Comparison of ENCODE assay signal across 1 cellular context in genomic region chr16:46562979-46563378, GRCh38.
A peak's percentile ranks its signal among the peaks of the same experiment; 100 is the strongest.
TF ChIP-seq lines count a peak whose summit lies in the region.

No MANE protein-coding gene starts in this region.

TF ChIP-seq in K562, 482 proteins besides CTCF, POLR2A, EP300 and RAD21 (continued from another document):
- TF ChIP-seq, protein P1, sequence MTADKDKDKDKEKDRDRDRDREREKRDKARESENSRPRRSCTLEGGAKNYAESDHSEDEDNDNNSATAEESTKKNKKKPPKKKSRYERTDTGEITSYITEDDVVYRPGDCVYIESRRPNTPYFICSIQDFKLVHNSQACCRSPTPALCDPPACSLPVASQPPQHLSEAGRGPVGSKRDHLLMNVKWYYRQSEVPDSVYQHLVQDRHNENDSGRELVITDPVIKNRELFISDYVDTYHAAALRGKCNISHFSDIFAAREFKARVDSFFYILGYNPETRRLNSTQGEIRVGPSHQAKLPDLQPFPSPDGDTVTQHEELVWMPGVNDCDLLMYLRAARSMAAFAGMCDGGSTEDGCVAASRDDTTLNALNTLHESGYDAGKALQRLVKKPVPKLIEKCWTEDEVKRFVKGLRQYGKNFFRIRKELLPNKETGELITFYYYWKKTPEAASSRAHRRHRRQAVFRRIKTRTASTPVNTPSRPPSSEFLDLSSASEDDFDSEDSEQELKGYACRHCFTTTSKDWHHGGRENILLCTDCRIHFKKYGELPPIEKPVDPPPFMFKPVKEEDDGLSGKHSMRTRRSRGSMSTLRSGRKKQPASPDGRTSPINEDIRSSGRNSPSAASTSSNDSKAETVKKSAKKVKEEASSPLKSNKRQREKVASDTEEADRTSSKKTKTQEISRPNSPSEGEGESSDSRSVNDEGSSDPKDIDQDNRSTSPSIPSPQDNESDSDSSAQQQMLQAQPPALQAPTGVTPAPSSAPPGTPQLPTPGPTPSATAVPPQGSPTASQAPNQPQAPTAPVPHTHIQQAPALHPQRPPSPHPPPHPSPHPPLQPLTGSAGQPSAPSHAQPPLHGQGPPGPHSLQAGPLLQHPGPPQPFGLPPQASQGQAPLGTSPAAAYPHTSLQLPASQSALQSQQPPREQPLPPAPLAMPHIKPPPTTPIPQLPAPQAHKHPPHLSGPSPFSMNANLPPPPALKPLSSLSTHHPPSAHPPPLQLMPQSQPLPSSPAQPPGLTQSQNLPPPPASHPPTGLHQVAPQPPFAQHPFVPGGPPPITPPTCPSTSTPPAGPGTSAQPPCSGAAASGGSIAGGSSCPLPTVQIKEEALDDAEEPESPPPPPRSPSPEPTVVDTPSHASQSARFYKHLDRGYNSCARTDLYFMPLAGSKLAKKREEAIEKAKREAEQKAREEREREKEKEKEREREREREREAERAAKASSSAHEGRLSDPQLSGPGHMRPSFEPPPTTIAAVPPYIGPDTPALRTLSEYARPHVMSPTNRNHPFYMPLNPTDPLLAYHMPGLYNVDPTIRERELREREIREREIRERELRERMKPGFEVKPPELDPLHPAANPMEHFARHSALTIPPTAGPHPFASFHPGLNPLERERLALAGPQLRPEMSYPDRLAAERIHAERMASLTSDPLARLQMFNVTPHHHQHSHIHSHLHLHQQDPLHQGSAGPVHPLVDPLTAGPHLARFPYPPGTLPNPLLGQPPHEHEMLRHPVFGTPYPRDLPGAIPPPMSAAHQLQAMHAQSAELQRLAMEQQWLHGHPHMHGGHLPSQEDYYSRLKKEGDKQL (CRISPR knock-in tag; IDR thresholded peaks at IDR 0.05; ENCODE audit: borderline replicate concordance), result no peak
- TF ChIP-seq, protein P2, sequence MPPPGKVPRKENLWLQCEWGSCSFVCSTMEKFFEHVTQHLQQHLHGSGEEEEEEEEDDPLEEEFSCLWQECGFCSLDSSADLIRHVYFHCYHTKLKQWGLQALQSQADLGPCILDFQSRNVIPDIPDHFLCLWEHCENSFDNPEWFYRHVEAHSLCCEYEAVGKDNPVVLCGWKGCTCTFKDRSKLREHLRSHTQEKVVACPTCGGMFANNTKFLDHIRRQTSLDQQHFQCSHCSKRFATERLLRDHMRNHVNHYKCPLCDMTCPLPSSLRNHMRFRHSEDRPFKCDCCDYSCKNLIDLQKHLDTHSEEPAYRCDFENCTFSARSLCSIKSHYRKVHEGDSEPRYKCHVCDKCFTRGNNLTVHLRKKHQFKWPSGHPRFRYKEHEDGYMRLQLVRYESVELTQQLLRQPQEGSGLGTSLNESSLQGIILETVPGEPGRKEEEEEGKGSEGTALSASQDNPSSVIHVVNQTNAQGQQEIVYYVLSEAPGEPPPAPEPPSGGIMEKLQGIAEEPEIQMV (tag; conservative IDR thresholded peaks at IDR 0.05; ENCODE audit: low read depth), result peak; percentile 83
- TF ChIP-seq CC2D1A (IDR thresholded peaks at IDR 0.05), result peak; percentile 42; the same call in 1 of the 2 replicates
